21 cellular contexts compared by ENCODE assay signal in the genomic region with DNA sequence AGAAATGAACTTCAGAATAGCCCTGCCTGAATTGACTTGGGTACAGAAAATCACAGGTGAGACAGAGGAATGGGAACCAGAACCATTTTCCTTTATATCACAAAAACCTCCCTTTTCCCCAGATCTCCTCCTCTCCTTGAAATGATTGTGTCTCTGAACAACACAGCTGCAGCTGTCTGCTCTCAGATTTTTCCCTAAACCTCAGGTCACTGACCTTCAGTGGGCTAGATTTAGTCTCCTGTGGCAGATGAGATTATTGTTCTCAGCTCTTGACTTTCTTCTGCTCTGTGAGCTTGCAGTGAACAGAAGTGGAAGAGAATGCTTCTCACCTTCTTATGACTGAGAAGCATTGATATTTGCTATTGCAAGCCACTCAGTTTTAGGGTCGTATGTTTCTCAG.
"Had no signal": no experiment of that assay in that cellular context is flagged by ENCODE, and none has a peak within 500 bp of the region (broad histone marks: within the 10 kb centered on the region; RNA-seq: fewer than 3 reads in every experiment).

No MANE protein-coding gene starts in this region.

- FAIRE-seq: HepG2, RCC 7860 had no signal

- DNase-seq: IMR-90, Karpas-422, KG1, MM.1S, NCI-H1092 treated with DMSO at 0.1 percent for 48 hours, NCI-H1436, NCI-H187, NCI-H2029, NCI-H2081 treated with DMSO at 0.1 percent for 48 hours, NCI-H2171, NCI-H226, NCI-H446, NCI-H510A, NCI-H524 treated with DMSO at 0.1 percent for 48 hours, NCI-H69, NCI-H774, SHP77 had no signal

- H3K27ac ChIP-seq: RWPE1 had no signal

- ATAC-seq: HepG2, SK-N-SH treated with all-trans-retinoic acid at 6 μM for 48 hours had no signal
